Comparison of ENCODE assay signal across 9 cellular contexts in the genomic region with DNA sequence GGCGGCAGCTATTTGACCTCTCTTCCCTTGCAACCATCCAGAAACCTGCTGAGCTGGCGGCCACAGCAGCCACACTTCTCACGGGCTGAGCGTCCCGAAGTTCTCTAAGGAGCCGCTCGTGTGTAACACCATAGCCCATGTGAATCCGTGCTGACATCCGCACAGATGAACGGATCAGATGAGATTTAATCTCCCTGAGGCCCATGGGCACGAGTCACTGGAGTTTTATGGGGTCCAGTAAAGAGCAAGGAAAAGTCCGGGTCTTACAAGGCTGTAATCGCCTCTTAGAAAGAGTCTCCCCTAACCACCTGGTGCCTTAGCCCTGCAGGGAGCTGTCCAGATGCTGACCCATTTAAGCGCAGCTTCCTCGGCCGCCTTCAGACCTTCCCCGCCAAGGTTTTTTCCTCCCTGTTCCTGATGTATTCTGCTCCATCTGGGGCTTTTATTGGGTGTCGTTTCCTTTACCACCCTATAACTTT. TPM values are rescaled to one million over a fixed set of nuclear protein-coding genes. Genes with fewer than 3 reads are reported as not detected.
A peak's percentile ranks its signal among the peaks of the same experiment; 100 is the strongest.
DNase-seq lines count a peak whose midpoint lies in the region; ATAC-seq and TF ChIP-seq lines count a peak whose summit lies in the region.
"Had no signal": no experiment of that assay in that cellular context is flagged by ENCODE, and none has a peak within 500 bp of the region (broad histone marks: within the 10 kb centered on the region; RNA-seq: fewer than 3 reads in every experiment).

No MANE protein-coding gene starts in this region.

- H3K9me3 Mint-ChIP-seq in activated T-helper 1 cell treated with anti-CD3 and anti-CD28 coated beads, Interleukin-12 subunit alpha, Interleukin-12 subunit beta, Interleukin-2, Interleukin-4 antibody, amounts not matched to agents 30 ng/mL and 10 ng/mL and 1 ng/mL, durations not matched to agents 14 hours and 24 hours and 36 hours: no peaks in the 10 kb centered on the region

- H3K4me3 ChIP-seq in iPS-15b (ENCODE audit: low read depth, low read length): peak overlapping the region; percentile 26

- peak; percentile 22 for DNase-seq in AG09319 (ENCODE audit: extremely low read depth, low read depth)
- peak; percentile 38 for DNase-seq in HK-2 (ENCODE audit: unreplicated experiment)
- peak; percentile 6 for DNase-seq in activated T-helper 1 cell treated with anti-CD3 and anti-CD28 coated beads, Interleukin-12 subunit alpha, Interleukin-12 subunit beta, Interleukin-2, Interleukin-4 antibody, amounts not matched to agents 30 ng/mL and 10 ng/mL and 1 ng/mL, durations not matched to agents 14 hours and 24 hours and 36 hours (ENCODE audit: low spot score)
- peak; percentile 43 for DNase-seq in stromal cell of bone marrow (ENCODE audit: low read depth)
- DNase-seq in activated effector memory CD4-positive, alpha-beta T cell treated with Interleukin-2 at 50 U/mL for 16 hours: no peak
- no peak for DNase-seq in GM19240 (ENCODE audit: insufficient read length, low spot score)

- intact Hi-C loops in activated T-helper 1 cell treated with anti-CD3 and anti-CD28 coated beads, Interleukin-12 subunit alpha, Interleukin-12 subunit beta, Interleukin-2, Interleukin-4 antibody, amounts not matched to agents 30 ng/mL and 10 ng/mL and 1 ng/mL, durations not matched to agents 14 hours and 24 hours and 36 hours (cut with micrococcal nuclease): no loop called here

- no peaks in the 10 kb centered on the region for H3K9me3 ChIP-seq in iPS-15b (ENCODE audit: control insufficient read depth, insufficient read depth, low read length)

- H3K4me3 Mint-ChIP-seq in activated T-helper 1 cell treated with anti-CD3 and anti-CD28 coated beads, Interleukin-12 subunit alpha, Interleukin-12 subunit beta, Interleukin-2, Interleukin-4 antibody, amounts not matched to agents 30 ng/mL and 10 ng/mL and 1 ng/mL, durations not matched to agents 14 hours and 24 hours and 36 hours: no peak overlapping the region
- H3K4me3 Mint-ChIP-seq: activated naive CD4-positive, alpha-beta T cell treated with anti-CD3 and anti-CD28 coated beads, Interleukin-2, amount 50 U/mL, for 24 hours had no signal

- H3K9ac ChIP-seq in iPS-15b (ENCODE audit: low read depth, low read length): no peak overlapping the region

- H3K4me1 Mint-ChIP-seq in activated T-helper 1 cell treated with anti-CD3 and anti-CD28 coated beads, Interleukin-12 subunit alpha, Interleukin-12 subunit beta, Interleukin-2, Interleukin-4 antibody, amounts not matched to agents 30 ng/mL and 10 ng/mL and 1 ng/mL, durations not matched to agents 14 hours and 24 hours and 36 hours (ENCODE audit: low read depth): peaks cover 9% of the 10 kb centered on the region
- H3K4me1 Mint-ChIP-seq: activated naive CD4-positive, alpha-beta T cell treated with anti-CD3 and anti-CD28 coated beads, Interleukin-2, amount 50 U/mL, for 24 hours had no signal

- peaks cover 11% of the 10 kb centered on the region for H3K27me3 ChIP-seq in iPS-15b (ENCODE audit: control insufficient read depth, insufficient read depth, low read length)

- peaks cover 41% of the 10 kb centered on the region for H3K27me3 Mint-ChIP-seq in activated T-helper 1 cell treated with anti-CD3 and anti-CD28 coated beads, Interleukin-12 subunit alpha, Interleukin-12 subunit beta, Interleukin-2, Interleukin-4 antibody, amounts not matched to agents 30 ng/mL and 10 ng/mL and 1 ng/mL, durations not matched to agents 14 hours and 24 hours and 36 hours (ENCODE audit: insufficient read depth)

- ATAC-seq in HG02852 (IDR thresholded peaks at IDR 0.05; ENCODE audit: unreplicated experiment): no peak

- H3K27ac Mint-ChIP-seq in activated T-helper 1 cell treated with anti-CD3 and anti-CD28 coated beads, Interleukin-12 subunit alpha, Interleukin-12 subunit beta, Interleukin-2, Interleukin-4 antibody, amounts not matched to agents 30 ng/mL and 10 ng/mL and 1 ng/mL, durations not matched to agents 14 hours and 24 hours and 36 hours: no peak overlapping the region
- H3K27ac Mint-ChIP-seq: activated naive CD4-positive, alpha-beta T cell treated with anti-CD3 and anti-CD28 coated beads, Interleukin-2, amount 50 U/mL, for 24 hours had no signal

- TF ChIP-seq CTCF in AG09319 (IDR thresholded peaks at IDR 0.05; ENCODE audit: low read depth, low read length): no peak

- no peaks in the 10 kb centered on the region for H3K36me3 Mint-ChIP-seq in activated T-helper 1 cell treated with anti-CD3 and anti-CD28 coated beads, Interleukin-12 subunit alpha, Interleukin-12 subunit beta, Interleukin-2, Interleukin-4 antibody, amounts not matched to agents 30 ng/mL and 10 ng/mL and 1 ng/mL, durations not matched to agents 14 hours and 24 hours and 36 hours (ENCODE audit: low read depth)
- H3K36me3 Mint-ChIP-seq: activated naive CD4-positive, alpha-beta T cell treated with anti-CD3 and anti-CD28 coated beads, Interleukin-2, amount 50 U/mL, for 24 hours had no signal

- H3K36me3 ChIP-seq in iPS-15b (ENCODE audit: control insufficient read depth, insufficient read depth, low read length): no peaks in the 10 kb centered on the region

- peaks cover 14% of the 10 kb centered on the region for H3K4me1 ChIP-seq in iPS-15b (ENCODE audit: control insufficient read depth, insufficient read depth, low read length)

RNA-seq across cellular contexts. Expression of gene CACNG5, which starts 5.5 kb away (rescaled TPM):
- not detected in 2 replicates for total RNA-seq in activated T-helper 1 cell treated with anti-CD3 and anti-CD28 coated beads, Interleukin-12 subunit alpha, Interleukin-12 subunit beta, Interleukin-2, Interleukin-4 antibody, amounts not matched to agents 30 ng/mL and 10 ng/mL and 1 ng/mL, durations not matched to agents 14 hours and 24 hours and 36 hours

Comparison
In these comparisons a context has a peak if more than half of its experiments do, and no peak if none do; other contexts are left out.
1. DNase-seq: peak in AG09319 (single experiment), HK-2 (single experiment), activated T-helper 1 cell treated with anti-CD3 and anti-CD28 coated beads, Interleukin-12 subunit alpha, Interleukin-12 subunit beta, Interleukin-2, Interleukin-4 antibody, amounts not matched to agents 30 ng/mL and 10 ng/mL and 1 ng/mL, durations not matched to agents 14 hours and 24 hours and 36 hours (single experiment) and stromal cell of bone marrow (single experiment); none in activated effector memory CD4-positive, alpha-beta T cell treated with Interleukin-2 at 50 U/mL for 16 hours (single experiment) and GM19240 (single experiment).